Comparison of ENCODE assay signal across 2 cellular contexts in the genomic region with DNA sequence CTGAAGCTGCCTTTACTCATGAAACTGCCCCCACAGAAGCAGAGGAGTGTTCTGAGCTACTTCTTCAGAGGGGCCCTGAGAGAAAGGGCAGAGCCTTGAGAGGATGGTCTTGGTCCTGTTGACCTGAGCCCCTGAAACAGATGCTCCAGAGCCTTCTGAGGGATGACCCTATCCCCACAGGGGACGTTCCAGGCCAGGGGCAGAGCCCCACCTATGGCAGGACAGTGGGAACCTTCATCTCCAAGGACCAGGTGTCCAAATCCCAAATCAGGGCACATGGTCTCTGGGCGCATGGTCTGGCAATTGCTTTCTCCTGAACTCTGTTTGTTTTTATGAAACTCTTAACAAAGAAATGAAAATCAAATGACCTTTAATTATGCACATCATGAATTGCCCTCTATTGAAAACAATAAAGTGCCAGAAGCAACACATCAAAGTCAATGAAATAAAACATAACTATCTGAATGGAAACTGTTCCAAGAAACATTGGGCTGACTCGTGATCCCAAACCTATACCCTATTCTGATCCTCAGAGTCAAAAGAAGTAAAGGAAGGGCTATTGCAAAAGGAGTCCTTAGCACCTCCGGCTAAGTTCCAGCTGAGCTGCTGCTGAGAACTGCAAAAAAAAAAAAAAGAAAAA.
TF ChIP-seq lines count a peak whose summit lies in the region.

No MANE protein-coding gene starts in this region.

TF ChIP-seq in HCT116, 20 proteins besides CTCF, POLR2A, EP300 and RAD21:
- TF ChIP-seq, protein P1, sequence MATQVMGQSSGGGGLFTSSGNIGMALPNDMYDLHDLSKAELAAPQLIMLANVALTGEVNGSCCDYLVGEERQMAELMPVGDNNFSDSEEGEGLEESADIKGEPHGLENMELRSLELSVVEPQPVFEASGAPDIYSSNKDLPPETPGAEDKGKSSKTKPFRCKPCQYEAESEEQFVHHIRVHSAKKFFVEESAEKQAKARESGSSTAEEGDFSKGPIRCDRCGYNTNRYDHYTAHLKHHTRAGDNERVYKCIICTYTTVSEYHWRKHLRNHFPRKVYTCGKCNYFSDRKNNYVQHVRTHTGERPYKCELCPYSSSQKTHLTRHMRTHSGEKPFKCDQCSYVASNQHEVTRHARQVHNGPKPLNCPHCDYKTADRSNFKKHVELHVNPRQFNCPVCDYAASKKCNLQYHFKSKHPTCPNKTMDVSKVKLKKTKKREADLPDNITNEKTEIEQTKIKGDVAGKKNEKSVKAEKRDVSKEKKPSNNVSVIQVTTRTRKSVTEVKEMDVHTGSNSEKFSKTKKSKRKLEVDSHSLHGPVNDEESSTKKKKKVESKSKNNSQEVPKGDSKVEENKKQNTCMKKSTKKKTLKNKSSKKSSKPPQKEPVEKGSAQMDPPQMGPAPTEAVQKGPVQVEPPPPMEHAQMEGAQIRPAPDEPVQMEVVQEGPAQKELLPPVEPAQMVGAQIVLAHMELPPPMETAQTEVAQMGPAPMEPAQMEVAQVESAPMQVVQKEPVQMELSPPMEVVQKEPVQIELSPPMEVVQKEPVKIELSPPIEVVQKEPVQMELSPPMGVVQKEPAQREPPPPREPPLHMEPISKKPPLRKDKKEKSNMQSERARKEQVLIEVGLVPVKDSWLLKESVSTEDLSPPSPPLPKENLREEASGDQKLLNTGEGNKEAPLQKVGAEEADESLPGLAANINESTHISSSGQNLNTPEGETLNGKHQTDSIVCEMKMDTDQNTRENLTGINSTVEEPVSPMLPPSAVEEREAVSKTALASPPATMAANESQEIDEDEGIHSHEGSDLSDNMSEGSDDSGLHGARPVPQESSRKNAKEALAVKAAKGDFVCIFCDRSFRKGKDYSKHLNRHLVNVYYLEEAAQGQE (IDR thresholded peaks at IDR 0.05; ENCODE audit: low read depth) = no peak
- TF ChIP-seq EGR1 (IDR thresholded peaks at IDR 0.05; ENCODE audit: low read depth) (no peak), SRF (IDR thresholded peaks at IDR 0.05; ENCODE audit: low read depth) (no peak), YY1 (IDR thresholded peaks at IDR 0.05; ENCODE audit: extremely low read depth, insufficient replicate concordance, low read depth, low read length) (no peak), TCF7L2 (IDR thresholded peaks at IDR 0.05; ENCODE audit: borderline replicate concordance, extremely low read depth, insufficient read depth, insufficient read length) (no peak), POLR2AphosphoS5 (IDR thresholded peaks at IDR 0.05; ENCODE audit: low read depth, low read length) (no peak), CEBPB (IDR thresholded peaks at IDR 0.05; ENCODE audit: low read depth) (no peak), SIN3A (IDR thresholded peaks at IDR 0.05; ENCODE audit: low read depth) (no peak), EZH2phosphoT487 (IDR thresholded peaks at IDR 0.05; ENCODE audit: borderline replicate concordance) (no peak), ZFX (IDR thresholded peaks at IDR 0.05) (no peak), EZH2 (IDR thresholded peaks at IDR 0.05) (no peak), FOSL1 (IDR thresholded peaks at IDR 0.05; ENCODE audit: low read depth) (no peak), ZNF274 (IDR thresholded peaks at IDR 0.05; ENCODE audit: low read depth, low read length) (no peak), SP1 (IDR thresholded peaks at IDR 0.05; ENCODE audit: low read depth) (no peak), CBX3 (IDR thresholded peaks at IDR 0.05; ENCODE audit: low read depth) (no peak), ELF1 (IDR thresholded peaks at IDR 0.05; ENCODE audit: borderline replicate concordance, low read depth) (no peak)
- TF ChIP-seq, protein P2, sequence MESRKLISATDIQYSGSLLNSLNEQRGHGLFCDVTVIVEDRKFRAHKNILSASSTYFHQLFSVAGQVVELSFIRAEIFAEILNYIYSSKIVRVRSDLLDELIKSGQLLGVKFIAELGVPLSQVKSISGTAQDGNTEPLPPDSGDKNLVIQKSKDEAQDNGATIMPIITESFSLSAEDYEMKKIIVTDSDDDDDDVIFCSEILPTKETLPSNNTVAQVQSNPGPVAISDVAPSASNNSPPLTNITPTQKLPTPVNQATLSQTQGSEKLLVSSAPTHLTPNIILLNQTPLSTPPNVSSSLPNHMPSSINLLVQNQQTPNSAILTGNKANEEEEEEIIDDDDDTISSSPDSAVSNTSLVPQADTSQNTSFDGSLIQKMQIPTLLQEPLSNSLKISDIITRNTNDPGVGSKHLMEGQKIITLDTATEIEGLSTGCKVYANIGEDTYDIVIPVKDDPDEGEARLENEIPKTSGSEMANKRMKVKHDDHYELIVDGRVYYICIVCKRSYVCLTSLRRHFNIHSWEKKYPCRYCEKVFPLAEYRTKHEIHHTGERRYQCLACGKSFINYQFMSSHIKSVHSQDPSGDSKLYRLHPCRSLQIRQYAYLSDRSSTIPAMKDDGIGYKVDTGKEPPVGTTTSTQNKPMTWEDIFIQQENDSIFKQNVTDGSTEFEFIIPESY (IDR thresholded peaks at IDR 0.05; ENCODE audit: extremely low read depth, insufficient replicate concordance, low read length) = no peak
- TF ChIP-seq, protein P3, sequence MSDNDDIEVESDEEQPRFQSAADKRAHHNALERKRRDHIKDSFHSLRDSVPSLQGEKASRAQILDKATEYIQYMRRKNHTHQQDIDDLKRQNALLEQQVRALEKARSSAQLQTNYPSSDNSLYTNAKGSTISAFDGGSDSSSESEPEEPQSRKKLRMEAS (IDR thresholded peaks at IDR 0.05) = no peak; the same call in 1 of the 2 replicates
- TF ChIP-seq, protein P4, sequence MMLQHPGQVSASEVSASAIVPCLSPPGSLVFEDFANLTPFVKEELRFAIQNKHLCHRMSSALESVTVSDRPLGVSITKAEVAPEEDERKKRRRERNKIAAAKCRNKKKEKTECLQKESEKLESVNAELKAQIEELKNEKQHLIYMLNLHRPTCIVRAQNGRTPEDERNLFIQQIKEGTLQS (IDR thresholded peaks at IDR 0.05) = no peak

TF ChIP-seq in H1, 55 proteins besides CTCF, POLR2A, EP300 and RAD21:
- no peak for TF ChIP-seq BACH1 (IDR thresholded peaks at IDR 0.05; ENCODE audit: low read length)
- TF ChIP-seq RBBP5 (IDR thresholded peaks at IDR 0.05; ENCODE audit: borderline replicate concordance, low read depth, low read length) = peak; percentile 96; the same call in 1 of the 2 replicates
- no peak for TF ChIP-seq SRF (IDR thresholded peaks at IDR 0.05; ENCODE audit: low read depth, low read length)
- TF ChIP-seq, protein P5, sequence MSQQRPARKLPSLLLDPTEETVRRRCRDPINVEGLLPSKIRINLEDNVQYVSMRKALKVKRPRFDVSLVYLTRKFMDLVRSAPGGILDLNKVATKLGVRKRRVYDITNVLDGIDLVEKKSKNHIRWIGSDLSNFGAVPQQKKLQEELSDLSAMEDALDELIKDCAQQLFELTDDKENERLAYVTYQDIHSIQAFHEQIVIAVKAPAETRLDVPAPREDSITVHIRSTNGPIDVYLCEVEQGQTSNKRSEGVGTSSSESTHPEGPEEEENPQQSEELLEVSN (IDR thresholded peaks at IDR 0.05) = 0 out of 2 replicates have a peak, but pooled peaks have one; percentile 5
